Comparison of ENCODE assay signal across 18 cellular contexts in the genomic region with DNA sequence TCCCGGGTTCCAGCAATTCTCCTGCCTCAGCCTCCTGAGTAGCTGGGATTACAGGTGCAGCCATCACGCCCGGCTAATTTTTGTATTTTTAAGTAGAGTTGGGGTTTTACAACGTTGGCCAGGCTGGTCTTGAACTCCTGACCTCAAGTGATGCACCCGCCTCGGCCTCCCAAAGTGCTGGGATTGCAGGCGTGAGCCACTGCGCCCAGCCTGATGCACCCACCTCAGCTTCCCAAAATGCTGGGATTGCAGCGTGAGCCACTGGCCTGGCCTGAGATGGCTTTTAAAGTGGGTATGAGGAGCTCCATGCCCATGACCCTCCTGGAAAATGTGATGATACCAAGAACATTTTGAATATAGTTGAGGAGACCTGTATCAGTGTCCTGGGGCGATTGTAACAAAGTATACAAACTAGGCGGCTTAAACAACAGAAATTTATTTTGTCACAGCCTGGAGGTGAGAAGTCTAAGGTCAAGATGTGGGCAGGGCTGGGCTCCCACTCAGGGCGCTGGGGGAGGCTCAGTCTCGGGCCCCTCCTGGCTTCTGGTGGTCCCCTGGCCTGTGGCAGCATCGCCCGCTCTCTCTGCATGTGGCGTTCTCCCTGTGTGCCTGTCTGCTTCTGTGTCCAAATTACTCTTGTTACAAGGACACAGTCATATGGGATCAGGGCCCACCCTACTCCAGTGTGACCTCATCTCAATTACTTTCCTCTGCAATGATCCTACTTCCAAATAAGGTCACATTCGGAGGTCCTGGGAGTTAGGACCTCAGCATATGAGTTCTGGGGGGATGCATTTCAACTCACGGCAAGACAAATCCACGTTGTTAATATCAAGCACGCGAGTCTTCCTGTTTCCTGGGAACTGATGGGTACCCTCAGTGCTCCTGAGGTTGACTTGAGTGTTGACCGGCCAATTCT.
DNase-seq lines count a peak whose midpoint lies in the region; ATAC-seq and TF ChIP-seq lines count a peak whose summit lies in the region.
"Had no signal": no experiment of that assay in that cellular context is flagged by ENCODE, and none has a peak within 500 bp of the region (broad histone marks: within the 10 kb centered on the region; RNA-seq: fewer than 3 reads in every experiment).

No MANE protein-coding gene starts in this region.

- H3K9ac ChIP-seq in neural progenitor cell: no peak overlapping the region
- H3K9ac ChIP-seq: BLaER1 treated with 17β-estradiol and CSF1 and Interleukin-3, amounts not matched to agents 10 nM and 100 nM had no signal

- DNase-seq in activated T-cell treated with anti-CD3 and anti-CD28 coated beads, Interleukin-2, amount 50 U/mL, for 48 hours: peak; percentile 6 to 8
- DNase-seq in activated T-cell treated with anti-CD3 and anti-CD28 coated beads for 4 hours: no peak
- no peak for DNase-seq in SJSA1 (ENCODE audit: low read depth in 1 of 2, low spot score in 2 of 2)
- peak; percentile 16 for DNase-seq in ecto neural progenitor cell (ENCODE audit: low spot score)
- no peak for DNase-seq in neural progenitor cell (ENCODE audit: low spot score)
- no peak for DNase-seq in HCEC 1CT
- DNase-seq: 8988T, Calu3, DMS79 treated with DMSO at 0.1 percent for 48 hours, GF-D8, GOT3, H7 had no signal

- ATAC-seq in HG02840 (IDR thresholded peaks at IDR 0.05; ENCODE audit: low FRiP score, unreplicated experiment) (no peak), GM19455 (IDR thresholded peaks at IDR 0.05; ENCODE audit: unreplicated experiment) (no peak)
- ATAC-seq: CD8-positive, alpha-beta T cell; HepG2 had no signal

- H3K27me3 Mint-ChIP-seq in neural progenitor cell (ENCODE audit: insufficient read depth, low read depth): peaks cover 2% of the 10 kb centered on the region
- H3K27me3 Mint-ChIP-seq: B cell had no signal

- H3K4me1 ChIP-seq in SJSA1 (replicated peaks): peaks cover 19% of the 10 kb centered on the region
- no peaks in the 10 kb centered on the region for H3K4me1 ChIP-seq in neural progenitor cell

- H3K4me1 Mint-ChIP-seq in neural progenitor cell: no peaks in the 10 kb centered on the region
- H3K4me1 Mint-ChIP-seq: B cell had no signal

- H3K4me3 Mint-ChIP-seq in neural progenitor cell: no peak overlapping the region
- H3K4me3 Mint-ChIP-seq: B cell; CD8-positive, alpha-beta T cell had no signal

- H3K36me3 ChIP-seq in SJSA1 (no peaks in the 10 kb centered on the region), neural progenitor cell (no peaks in the 10 kb centered on the region)
- H3K36me3 ChIP-seq: BLaER1 treated with 17β-estradiol and CSF1 and Interleukin-3, amounts not matched to agents 10 nM and 100 nM had no signal

- H3K79me2 ChIP-seq in neural progenitor cell (ENCODE audit: low read depth): no peaks in the 10 kb centered on the region

- H3K4me3 ChIP-seq in SJSA1 (no peak overlapping the region), neural progenitor cell (no peak overlapping the region)
- H3K4me3 ChIP-seq: BLaER1 treated with 17β-estradiol and CSF1 and Interleukin-3, amounts not matched to agents 10 nM and 100 nM had no signal

- no peak overlapping the region for H3K4me2 ChIP-seq in neural progenitor cell
- H3K4me2 ChIP-seq: BLaER1 treated with 17β-estradiol and CSF1 and Interleukin-3, amounts not matched to agents 10 nM and 100 nM had no signal

- H3K36me3 Mint-ChIP-seq in neural progenitor cell: no peaks in the 10 kb centered on the region

- no peak for TF ChIP-seq CTCF in neural progenitor cell (IDR thresholded peaks at IDR 0.05)

- H3K9me3 Mint-ChIP-seq in neural progenitor cell: no peaks in the 10 kb centered on the region
- H3K9me3 Mint-ChIP-seq: CD8-positive, alpha-beta T cell had no signal

- no peaks in the 10 kb centered on the region for H4K20me1 ChIP-seq in neural progenitor cell (ENCODE audit: low read depth)
- H4K20me1 ChIP-seq: BLaER1 treated with 17β-estradiol and CSF1 and Interleukin-3, amounts not matched to agents 10 nM and 100 nM had no signal

- no peaks in the 10 kb centered on the region for H3K27me3 ChIP-seq in SJSA1 (replicated peaks)
- no peaks in the 10 kb centered on the region for H3K27me3 ChIP-seq in neural progenitor cell
- H3K27me3 ChIP-seq: BLaER1 treated with 17β-estradiol and CSF1 and Interleukin-3, amounts not matched to agents 10 nM and 100 nM had no signal

- H2AFZ ChIP-seq in neural progenitor cell (replicated peaks): no peak overlapping the region

- H3K27ac Mint-ChIP-seq in neural progenitor cell: peak overlapping the region; percentile 47
- H3K27ac Mint-ChIP-seq: B cell; CD8-positive, alpha-beta T cell had no signal

- no peaks in the 10 kb centered on the region for H3K9me3 ChIP-seq in SJSA1 (replicated peaks)
- no peaks in the 10 kb centered on the region for H3K9me3 ChIP-seq in neural progenitor cell (ENCODE audit: low read depth)
- H3K9me3 ChIP-seq: BLaER1 treated with 17β-estradiol and CSF1 and Interleukin-3, amounts not matched to agents 10 nM and 100 nM had no signal

- H3K27ac ChIP-seq in SJSA1 (peak overlapping the region; percentile 72), neural progenitor cell (no peak overlapping the region)
- H3K27ac ChIP-seq: BLaER1 treated with 17β-estradiol and CSF1 and Interleukin-3, amounts not matched to agents 10 nM and 100 nM had no signal

- no peaks in the 10 kb centered on the region for H3F3A ChIP-seq in neural progenitor cell (ENCODE audit: low read depth)

Comparison
In these comparisons a context has a peak if more than half of its experiments do, and no peak if none do; other contexts are left out.
1. DNase-seq: peak in activated T-cell treated with anti-CD3 and anti-CD28 coated beads, Interleukin-2, amount 50 U/mL, for 48 hours (2 of 2) and ecto neural progenitor cell (single experiment); none in activated T-cell treated with anti-CD3 and anti-CD28 coated beads for 4 hours (single experiment), SJSA1 (0 of 2), neural progenitor cell (single experiment) and HCEC 1CT (single experiment).